In the genomic region with DNA sequence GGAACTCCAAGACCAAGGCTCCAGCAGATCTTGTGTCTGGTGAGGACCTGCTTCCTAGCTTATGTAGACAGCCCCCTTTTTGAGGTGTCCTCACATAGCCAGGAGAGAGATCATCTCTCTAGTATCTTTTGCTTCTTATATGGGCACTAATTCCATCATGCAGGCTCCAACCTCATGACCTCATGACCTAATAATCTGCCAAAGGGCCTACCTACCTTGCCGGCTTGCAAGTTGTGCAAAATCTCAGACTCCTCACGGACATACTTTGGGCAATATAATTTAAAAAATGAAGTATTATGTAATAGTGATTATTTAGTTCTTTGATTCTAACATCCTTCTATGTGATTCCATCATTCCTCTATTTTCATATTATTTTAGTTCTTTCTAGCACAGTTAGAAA, we compare ENCODE assay signal across 34 cellular contexts.
"Had no signal": no experiment of that assay in that cellular context is flagged by ENCODE, and none has a peak within 500 bp of the region (broad histone marks: within the 10 kb centered on the region; RNA-seq: fewer than 3 reads in every experiment).

No MANE protein-coding gene starts in this region.

- H3K27me3 ChIP-seq: MG63 had no signal

- DNase-seq: Karpas-422, Kasumi-1, MG63, MM.1S, MV-4-11, NCI-H1048, NCI-H1092, NCI-H1092 treated with DMSO at 0.1 percent for 48 hours, NCI-H1105, NCI-H1105 treated with DMSO at 0.1 percent for 48 hours, NCI-H1417, NCI-H1417 treated with DMSO at 0.1 percent for 48 hours, NCI-H1436, NCI-H1436 treated with DMSO at 0.1 percent for 48 hours, NCI-H146, NCI-H1694, NCI-H1694 treated with DMSO at 0.1 percent for 48 hours, NCI-H187, NCI-H187 treated with DMSO at 0.1 percent for 48 hours, NCI-H1930, NCI-H2029, NCI-H2029 treated with DMSO at 0.1 percent for 48 hours, NCI-H2081, NCI-H2081 treated with DMSO at 0.1 percent for 48 hours, NCI-H2107, NCI-H2171, NCI-H2171 treated with DMSO at 0.1 percent for 48 hours, NCI-H2227 treated with DMSO at 0.1 percent for 48 hours, NCI-H226, NCI-H345, NCI-H446, NCI-H446 treated with DMSO at 0.1 percent for 48 hours, NCI-H510A had no signal

- H3K4me2 ChIP-seq: KMS-11 had no signal

- H3K9me3 ChIP-seq: MG63 had no signal

- H3K27ac ChIP-seq: KMS-11 had no signal

- H3K36me3 ChIP-seq: MG63 had no signal

- H3K9ac ChIP-seq: KMS-11 had no signal

- H3K4me3 ChIP-seq: MG63 had no signal
